25 cellular contexts compared by ENCODE assay signal in genomic region chr10:98104125-98104524, GRCh38.
"Had no signal": no experiment of that assay in that cellular context is flagged by ENCODE, and none has a peak within 500 bp of the region (broad histone marks: within the 10 kb centered on the region; RNA-seq: fewer than 3 reads in every experiment).

No MANE protein-coding gene starts in this region.

- H3K27ac ChIP-seq: coronary artery, dorsolateral prefrontal cortex, esophagus squamous epithelium, gastrocnemius medialis, heart right ventricle, left lung, lower lobe of right lung had no signal

- FAIRE-seq: colon, endothelial cell of umbilical vein, islet of Langerhans, keratinocyte had no signal

- H3K9me3 Mint-ChIP-seq: mesothelial cell of epicardium had no signal

- H3K4me3 ChIP-seq: coronary artery, dorsolateral prefrontal cortex, esophagus squamous epithelium, gastrocnemius medialis, heart right ventricle, left lung, lower lobe of right lung, mucosa of descending colon had no signal

- H3K27me3 ChIP-seq: gastrocnemius medialis had no signal

- H3K4me1 ChIP-seq: gastrocnemius medialis, heart right ventricle, left lung, lower lobe of right lung had no signal

- H3K9me3 ChIP-seq: esophagus squamous epithelium, gastrocnemius medialis, heart right ventricle, left lung, lower lobe of right lung, mucosa of descending colon had no signal

- H3K36me3 ChIP-seq: esophagus squamous epithelium, gastrocnemius medialis, heart right ventricle, left lung, lower lobe of right lung had no signal

- H3K4me3 Mint-ChIP-seq: mesothelial cell of epicardium, naive B cell had no signal

- ATAC-seq: gastrocnemius medialis, heart right ventricle, left cardiac atrium, left lung, left ventricle myocardium superior, lower lobe of right lung, mucosa of descending colon had no signal

- DNase-seq: dermis blood vessel endothelial cell; dorsolateral prefrontal cortex; effector CD4-positive, alpha-beta T cell; effector memory CD4-positive, alpha-beta T cell; esophagus squamous epithelium; foreskin fibroblast; foreskin melanocyte; gastrocnemius medialis; glutamatergic neuron; head of caudate nucleus; heart right ventricle; hippocampal formation; left cardiac atrium; left lung; left ventricle myocardium superior; lower lobe of right lung; mesenchymal stem cell; mucosa of descending colon; naive B cell had no signal

- H3K36me3 Mint-ChIP-seq: mesothelial cell of epicardium, naive B cell had no signal

- H3K4me1 Mint-ChIP-seq: naive B cell had no signal

- H3K27ac Mint-ChIP-seq: mesothelial cell of epicardium, naive B cell had no signal
